ENCODE assay signal across 1 cellular context in genomic region chr6:28943557-28944411, GRCh38.
TF ChIP-seq lines count a peak whose summit lies in the region.

No MANE protein-coding gene starts in this region.

TF ChIP-seq in K562, 482 proteins besides CTCF, POLR2A, EP300 and RAD21 (continued from another document and continues in another):
- TF ChIP-seq, protein P1, sequence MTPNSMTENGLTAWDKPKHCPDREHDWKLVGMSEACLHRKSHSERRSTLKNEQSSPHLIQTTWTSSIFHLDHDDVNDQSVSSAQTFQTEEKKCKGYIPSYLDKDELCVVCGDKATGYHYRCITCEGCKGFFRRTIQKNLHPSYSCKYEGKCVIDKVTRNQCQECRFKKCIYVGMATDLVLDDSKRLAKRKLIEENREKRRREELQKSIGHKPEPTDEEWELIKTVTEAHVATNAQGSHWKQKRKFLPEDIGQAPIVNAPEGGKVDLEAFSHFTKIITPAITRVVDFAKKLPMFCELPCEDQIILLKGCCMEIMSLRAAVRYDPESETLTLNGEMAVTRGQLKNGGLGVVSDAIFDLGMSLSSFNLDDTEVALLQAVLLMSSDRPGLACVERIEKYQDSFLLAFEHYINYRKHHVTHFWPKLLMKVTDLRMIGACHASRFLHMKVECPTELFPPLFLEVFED (CRISPR knock-in tag; conservative IDR thresholded peaks at IDR 0.05): 0 out of 2 replicates have a peak, but pooled peaks have one; percentile 42
- TF ChIP-seq MXD1 (CRISPR knock-in tag; IDR thresholded peaks at IDR 0.05; ENCODE audit: borderline replicate concordance, poor library complexity, severe bottlenecking) (no peak), LARP7 (IDR thresholded peaks at IDR 0.05) (no peak), CXXC5 (CRISPR knock-in tag; IDR thresholded peaks at IDR 0.05) (peak; percentile 98), RBBP5 (IDR thresholded peaks at IDR 0.05; ENCODE audit: borderline replicate concordance, insufficient read depth, low read length, poor library complexity, severe bottlenecking) (peak; percentile 39), CLOCK (CRISPR knock-in tag; IDR thresholded peaks at IDR 0.05; ENCODE audit: borderline replicate concordance) (no peak), BACH1 (tag; IDR thresholded peaks at IDR 0.05) (0 out of 2 replicates have a peak, but pooled peaks have one; percentile 13), EP400 (IDR thresholded peaks at IDR 0.05) (no peak; the same call in 1 of the 2 replicates), ZNF24 (IDR thresholded peaks at IDR 0.05) (peak; percentile 94), TBP (optimal IDR thresholded peaks at IDR 0.05; ENCODE audit: low read depth, low read length) (peak; percentile 99), NR4A1 (CRISPR knock-in tag; IDR thresholded peaks at IDR 0.05) (no peak; the same call in 1 of the 2 replicates), NR4A1 (tag; IDR thresholded peaks at IDR 0.05) (no peak), KLF13 (tag; IDR thresholded peaks at IDR 0.05; ENCODE audit: borderline replicate concordance, low read depth) (peak; percentile 76), ELF4 (CRISPR knock-in tag; IDR thresholded peaks at IDR 0.05) (0 out of 2 replicates have a peak, but pooled peaks have one; percentile 44), GTF2E2 (tag; IDR thresholded peaks at IDR 0.05) (peak; percentile 76), TBL1XR1 (IDR thresholded peaks at IDR 0.05; ENCODE audit: low read length in 2 of 2) (peak in 1 of 2 experiments; percentile 90; a peak in 2 of 4 replicates), MYBL2 (IDR thresholded peaks at IDR 0.05; ENCODE audit: low read depth) (no peak), MYBL2 (CRISPR knock-in tag; IDR thresholded peaks at IDR 0.05; ENCODE audit: borderline replicate concordance) (no peak), MAFG (tag; conservative IDR thresholded peaks at IDR 0.05) (0 out of 2 replicates have a peak, but pooled peaks have one; percentile 52), E2F3 (CRISPR knock-in tag; IDR thresholded peaks at IDR 0.05) (no peak), KAT8 (IDR thresholded peaks at IDR 0.05; ENCODE audit: low read depth) (no peak), POLR2B (IDR thresholded peaks at IDR 0.05; ENCODE audit: low read depth, partially characterized antibody) (no peak), SMARCA5 (IDR thresholded peaks at IDR 0.05) (peak; percentile 80), SMAD4 (CRISPR knock-in tag; conservative IDR thresholded peaks at IDR 0.05) (peak; percentile 59; the same call in 1 of the 2 replicates), SNAPC5 (CRISPR knock-in tag; IDR thresholded peaks at IDR 0.05) (no peak), TARDBP (IDR thresholded peaks at IDR 0.05) (no peak), NBN (IDR thresholded peaks at IDR 0.05; ENCODE audit: low read depth) (peak; percentile 90), NFIC (IDR thresholded peaks at IDR 0.05) (peak; percentile 63), CREBBP (IDR thresholded peaks at IDR 0.05; ENCODE audit: low read depth, low read length) (no peak), ZNF224 (CRISPR knock-in tag; IDR thresholded peaks at IDR 0.05) (no peak), KLF1 (tag; IDR thresholded peaks at IDR 0.05) (peak; percentile 71; the same call in 1 of the 2 replicates), TFAP4 (CRISPR knock-in tag; IDR thresholded peaks at IDR 0.05; ENCODE audit: borderline replicate concordance) (peak; percentile 67; the same call in 1 of the 2 replicates), FOSL1 (tag; conservative IDR thresholded peaks at IDR 0.05) (no peak), JUND (IDR thresholded peaks at IDR 0.05; ENCODE audit: borderline replicate concordance, low read depth, low read length) (peak; percentile 62; the same call in 1 of the 2 replicates), JUND (tag; IDR thresholded peaks at IDR 0.05; ENCODE audit: borderline replicate concordance, low read depth, low read length) (peak; percentile 71; the same call in 2 of the 3 replicates), ZFP36 (IDR thresholded peaks at IDR 0.05; ENCODE audit: low read depth, low read length, partially characterized antibody) (no peak), KAT7 (CRISPR knock-in tag; IDR thresholded peaks at IDR 0.05; ENCODE audit: borderline replicate concordance) (peak; percentile 8; the same call in 1 of the 2 replicates), TEAD4 (IDR thresholded peaks at IDR 0.05; ENCODE audit: low read length) (peak; percentile 83), TEAD4 (CRISPR knock-in tag; IDR thresholded peaks at IDR 0.05; ENCODE audit: borderline replicate concordance) (no peak), SAFB2 (IDR thresholded peaks at IDR 0.05; ENCODE audit: borderline replicate concordance, low read depth, low read length, severe bottlenecking) (no peak), DMBX1 (CRISPR knock-in tag; IDR thresholded peaks at IDR 0.05; ENCODE audit: borderline replicate concordance) (peak; percentile 76; the same call in 1 of the 2 replicates), GATA2 (CRISPR knock-in tag; IDR thresholded peaks at IDR 0.05) (no peak), DPF2 (IDR thresholded peaks at IDR 0.05) (peak; percentile 33; the same call in 1 of the 2 replicates), ZNF77 (CRISPR knock-in tag; IDR thresholded peaks at IDR 0.05) (no peak), BRF1 (IDR thresholded peaks at IDR 0.05; ENCODE audit: borderline replicate concordance, extremely low read depth, insufficient read length) (peak; percentile 64), MCM5 (IDR thresholded peaks at IDR 0.05; ENCODE audit: low read depth) (no peak), HINFP (tag; conservative IDR thresholded peaks at IDR 0.05; ENCODE audit: low read depth) (no peak), ATF1 (CRISPR knock-in tag; IDR thresholded peaks at IDR 0.05) (no peak), ATF1 (tag; IDR thresholded peaks at IDR 0.05) (peak; percentile 90), CBX3 (IDR thresholded peaks at IDR 0.05; ENCODE audit: borderline replicate concordance in 1 of 2, low read length in 2 of 2) (peak in 1 of 2 experiments; percentile 71; a peak in 1 of 3 replicates), ZBTB5 (IDR thresholded peaks at IDR 0.05) (peak; percentile 60; the same call in 1 of the 2 replicates), MYC (IDR thresholded peaks at IDR 0.05; ENCODE audit: low read depth, low read length) (peak; percentile 10; the same call in 1 of the 2 replicates), MYC (CRISPR knock-in tag; IDR thresholded peaks at IDR 0.05; ENCODE audit: borderline replicate concordance, low read depth) (no peak), NKRF (IDR thresholded peaks at IDR 0.05; ENCODE audit: borderline replicate concordance) (no peak), TRIM28 (IDR thresholded peaks at IDR 0.05) (0 out of 2 replicates have a peak, but pooled peaks have one; percentile 32), SIRT6 (IDR thresholded peaks at IDR 0.05; ENCODE audit: low read depth, low read length) (no peak), THAP7 (CRISPR knock-in tag; IDR thresholded peaks at IDR 0.05) (no peak), RBFOX2 (IDR thresholded peaks at IDR 0.05; ENCODE audit: low read depth, low read length) (peak; percentile 49; the same call in 1 of the 2 replicates), HNRNPLL (IDR thresholded peaks at IDR 0.05; ENCODE audit: low read depth, low read length, poor library complexity, severe bottlenecking) (no peak)
- TF ChIP-seq, protein P2, sequence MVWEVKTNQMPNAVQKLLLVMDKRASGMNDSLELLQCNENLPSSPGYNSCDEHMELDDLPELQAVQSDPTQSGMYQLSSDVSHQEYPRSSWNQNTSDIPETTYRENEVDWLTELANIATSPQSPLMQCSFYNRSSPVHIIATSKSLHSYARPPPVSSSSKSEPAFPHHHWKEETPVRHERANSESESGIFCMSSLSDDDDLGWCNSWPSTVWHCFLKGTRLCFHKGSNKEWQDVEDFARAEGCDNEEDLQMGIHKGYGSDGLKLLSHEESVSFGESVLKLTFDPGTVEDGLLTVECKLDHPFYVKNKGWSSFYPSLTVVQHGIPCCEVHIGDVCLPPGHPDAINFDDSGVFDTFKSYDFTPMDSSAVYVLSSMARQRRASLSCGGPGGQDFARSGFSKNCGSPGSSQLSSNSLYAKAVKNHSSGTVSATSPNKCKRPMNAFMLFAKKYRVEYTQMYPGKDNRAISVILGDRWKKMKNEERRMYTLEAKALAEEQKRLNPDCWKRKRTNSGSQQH (CRISPR knock-in tag; IDR thresholded peaks at IDR 0.05): 0 out of 2 replicates have a peak, but pooled peaks have one; percentile 40
